16 cellular contexts compared by ENCODE assay signal in the genomic region with DNA sequence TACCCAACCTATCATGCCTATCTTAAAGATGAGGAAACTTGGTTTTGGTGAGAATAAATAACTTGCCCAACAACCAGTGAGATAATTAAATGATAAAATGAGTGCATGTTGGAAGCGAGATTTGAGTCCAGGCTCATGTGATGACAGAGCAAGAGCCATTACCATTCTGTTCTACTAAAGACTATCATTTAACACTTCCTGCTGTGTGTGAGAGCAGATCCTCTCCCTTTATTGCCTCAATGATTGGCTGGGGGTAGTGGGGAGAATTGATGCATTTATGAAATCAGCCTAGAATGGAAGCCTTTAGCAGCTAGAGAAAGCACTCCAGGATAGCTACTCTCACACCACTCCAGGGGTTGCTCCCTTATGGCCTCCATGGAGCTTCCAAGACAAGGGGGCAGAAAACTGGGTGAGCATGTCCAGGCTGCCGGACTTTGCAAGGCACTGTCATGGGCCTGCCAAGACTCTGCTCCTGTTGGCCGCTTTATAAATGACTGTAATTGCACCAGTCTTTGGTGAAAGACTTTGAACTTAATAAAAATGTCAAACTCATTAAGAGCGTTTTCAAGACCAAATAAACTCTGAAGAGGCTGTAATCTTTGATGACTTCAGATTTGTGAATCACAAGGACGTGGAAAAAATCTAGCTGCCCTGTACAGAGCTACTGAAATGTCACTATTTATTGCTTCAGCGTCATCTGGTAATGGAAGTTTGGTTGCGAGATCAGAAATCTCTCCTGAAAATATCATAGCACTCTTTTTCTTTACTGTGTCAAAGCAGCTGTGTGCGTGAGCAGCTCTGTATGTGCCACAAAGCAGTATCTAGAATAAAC.
"Had no signal": no experiment of that assay in that cellular context is flagged by ENCODE, and none has a peak within 500 bp of the region (broad histone marks: within the 10 kb centered on the region; RNA-seq: fewer than 3 reads in every experiment).

No MANE protein-coding gene starts in this region.

- H3K36me3 Mint-ChIP-seq: activated CD8-positive, alpha-beta memory T cell treated with anti-CD3 and anti-CD28 coated beads, Interleukin-2, amount 10 ng/mL, durations not matched to agents 7 days and 5 days; activated naive CD4-positive, alpha-beta T cell treated with anti-CD3 and anti-CD28 coated beads, Interleukin-2, amount 50 U/mL, for 24 hours had no signal

- H3K4me3 ChIP-seq: body of pancreas, pancreas, tibial artery had no signal

- FAIRE-seq: pancreas, TTC549 had no signal

- H3K36me3 ChIP-seq: pancreas, tibial artery had no signal

- H3K4me1 Mint-ChIP-seq: activated CD8-positive, alpha-beta memory T cell treated with anti-CD3 and anti-CD28 coated beads, Interleukin-2, amount 10 ng/mL, durations not matched to agents 7 days and 5 days; activated naive CD4-positive, alpha-beta T cell treated with anti-CD3 and anti-CD28 coated beads, Interleukin-2, amount 50 U/mL, for 24 hours; central memory CD8-positive, alpha-beta T cell had no signal

- H3K4me3 Mint-ChIP-seq: activated CD8-positive, alpha-beta memory T cell treated with anti-CD3 and anti-CD28 coated beads, Interleukin-2, amount 10 ng/mL, durations not matched to agents 7 days and 5 days; activated naive CD4-positive, alpha-beta T cell treated with anti-CD3 and anti-CD28 coated beads, Interleukin-2, amount 50 U/mL, for 24 hours; activated T-cell treated with anti-CD3 and anti-CD28 coated beads, Interleukin-2, amount 50 U/mL, for 24 hours; central memory CD8-positive, alpha-beta T cell had no signal

- DNase-seq: activated CD4-positive, CD25-positive, alpha-beta regulatory T cell; activated CD8-positive, alpha-beta memory T cell treated with anti-CD3 and anti-CD28 coated beads, Interleukin-2, amount 10 ng/mL, durations not matched to agents 7 days and 5 days; activated effector memory CD4-positive, alpha-beta T cell treated with Interleukin-2 at 50 U/mL for 16 hours; activated T-cell treated with anti-CD3 and anti-CD28 coated beads, Interleukin-2, amount 50 U/mL, for 24 hours; amniotic stem cell; body of pancreas; cortex of kidney; effector CD8-positive, alpha-beta T cell; islet precursor cell; mesendoderm; pancreas; T-helper 2 cell; tibial artery had no signal

- H3K9me3 ChIP-seq: pancreas, tibial artery had no signal

- H3K27me3 ChIP-seq: body of pancreas, pancreas, tibial artery had no signal

- H3K27ac Mint-ChIP-seq: activated CD8-positive, alpha-beta memory T cell treated with anti-CD3 and anti-CD28 coated beads, Interleukin-2, amount 10 ng/mL, durations not matched to agents 7 days and 5 days; activated naive CD4-positive, alpha-beta T cell treated with anti-CD3 and anti-CD28 coated beads, Interleukin-2, amount 50 U/mL, for 24 hours; activated T-cell treated with anti-CD3 and anti-CD28 coated beads, Interleukin-2, amount 50 U/mL, for 24 hours had no signal

- H3K27ac ChIP-seq: body of pancreas, pancreas, tibial artery had no signal

- H3K9me3 Mint-ChIP-seq: activated T-cell treated with anti-CD3 and anti-CD28 coated beads, Interleukin-2, amount 50 U/mL, for 24 hours; central memory CD8-positive, alpha-beta T cell had no signal
